In the genomic region with DNA sequence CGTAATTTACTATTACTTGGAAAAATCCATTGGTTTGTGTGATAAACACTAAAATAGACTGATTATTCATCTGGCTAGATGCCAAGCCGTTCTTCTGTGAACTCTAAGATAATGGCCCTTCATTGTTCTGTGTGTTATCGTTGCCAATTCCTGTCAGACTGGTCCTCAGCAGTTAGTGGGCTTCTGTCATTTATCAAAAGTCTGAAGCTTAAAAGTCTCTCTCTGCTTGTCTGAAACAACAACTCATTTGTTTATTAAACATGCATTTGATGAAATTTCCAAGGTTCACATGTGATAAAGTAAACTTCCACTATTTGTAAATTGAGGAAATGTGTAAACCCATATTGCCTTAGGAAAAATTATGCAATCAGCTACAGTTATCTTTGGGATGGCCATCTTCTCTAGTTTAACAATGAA, we compare ENCODE assay signal across 1 cellular context.
TF ChIP-seq lines count a peak whose summit lies in the region.

No MANE protein-coding gene starts in this region.

TF ChIP-seq in K562, 482 proteins besides CTCF, POLR2A, EP300 and RAD21 (continued from another document and continues in another):
- TF ChIP-seq, protein P1, sequence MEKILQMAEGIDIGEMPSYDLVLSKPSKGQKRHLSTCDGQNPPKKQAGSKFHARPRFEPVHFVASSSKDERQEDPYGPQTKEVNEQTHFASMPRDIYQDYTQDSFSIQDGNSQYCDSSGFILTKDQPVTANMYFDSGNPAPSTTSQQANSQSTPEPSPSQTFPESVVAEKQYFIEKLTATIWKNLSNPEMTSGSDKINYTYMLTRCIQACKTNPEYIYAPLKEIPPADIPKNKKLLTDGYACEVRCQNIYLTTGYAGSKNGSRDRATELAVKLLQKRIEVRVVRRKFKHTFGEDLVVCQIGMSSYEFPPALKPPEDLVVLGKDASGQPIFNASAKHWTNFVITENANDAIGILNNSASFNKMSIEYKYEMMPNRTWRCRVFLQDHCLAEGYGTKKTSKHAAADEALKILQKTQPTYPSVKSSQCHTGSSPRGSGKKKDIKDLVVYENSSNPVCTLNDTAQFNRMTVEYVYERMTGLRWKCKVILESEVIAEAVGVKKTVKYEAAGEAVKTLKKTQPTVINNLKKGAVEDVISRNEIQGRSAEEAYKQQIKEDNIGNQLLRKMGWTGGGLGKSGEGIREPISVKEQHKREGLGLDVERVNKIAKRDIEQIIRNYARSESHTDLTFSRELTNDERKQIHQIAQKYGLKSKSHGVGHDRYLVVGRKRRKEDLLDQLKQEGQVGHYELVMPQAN (IDR thresholded peaks at IDR 0.05; ENCODE audit: borderline replicate concordance), result no peak
- TF ChIP-seq, protein P2, sequence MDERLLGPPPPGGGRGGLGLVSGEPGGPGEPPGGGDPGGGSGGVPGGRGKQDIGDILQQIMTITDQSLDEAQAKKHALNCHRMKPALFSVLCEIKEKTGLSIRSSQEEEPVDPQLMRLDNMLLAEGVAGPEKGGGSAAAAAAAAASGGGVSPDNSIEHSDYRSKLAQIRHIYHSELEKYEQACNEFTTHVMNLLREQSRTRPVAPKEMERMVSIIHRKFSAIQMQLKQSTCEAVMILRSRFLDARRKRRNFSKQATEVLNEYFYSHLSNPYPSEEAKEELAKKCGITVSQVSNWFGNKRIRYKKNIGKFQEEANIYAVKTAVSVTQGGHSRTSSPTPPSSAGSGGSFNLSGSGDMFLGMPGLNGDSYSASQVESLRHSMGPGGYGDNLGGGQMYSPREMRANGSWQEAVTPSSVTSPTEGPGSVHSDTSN (CRISPR knock-in tag; IDR thresholded peaks at IDR 0.05; ENCODE audit: low read depth), result no peak
- TF ChIP-seq, protein P2 (tag; conservative IDR thresholded peaks at IDR 0.05; ENCODE audit: low read depth), result peak; percentile 93
- TF ChIP-seq ZNF644 (tag; IDR thresholded peaks at IDR 0.05; ENCODE audit: low read depth) (0 out of 2 replicates have a peak, but pooled peaks have one; percentile 35), KDM1A (IDR thresholded peaks at IDR 0.05) (peak; percentile 89 to 92), NFIC (IDR thresholded peaks at IDR 0.05) (peak; percentile 99), RFX5 (IDR thresholded peaks at IDR 0.05; ENCODE audit: low read depth, low read length) (no peak), CBFA2T3 (IDR thresholded peaks at IDR 0.05) (peak; percentile 96), COPS2 (conservative IDR thresholded peaks at IDR 0.05) (no peak), CEBPG (CRISPR knock-in tag; IDR thresholded peaks at IDR 0.05) (no peak), CEBPG (tag; conservative IDR thresholded peaks at IDR 0.05 in 1 of 2, IDR thresholded peaks at IDR 0.05 in 1 of 2) (peak; percentile 64 to 78), ZNF143 (CRISPR knock-in tag; IDR thresholded peaks at IDR 0.05) (no peak), FOXA3 (CRISPR knock-in tag; conservative IDR thresholded peaks at IDR 0.05 in 1 of 2, IDR thresholded peaks at IDR 0.05 in 1 of 2) (no peak), SMARCA4 (IDR thresholded peaks at IDR 0.05) (peak; percentile 91), RBM39 (optimal IDR thresholded peaks at IDR 0.05; ENCODE audit: low read depth, low read length) (no peak), ARID2 (IDR thresholded peaks at IDR 0.05) (no peak), SMAD4 (CRISPR knock-in tag; conservative IDR thresholded peaks at IDR 0.05) (peak; percentile 62; the same call in 1 of the 2 replicates), KHSRP (IDR thresholded peaks at IDR 0.05) (no peak), NBN (IDR thresholded peaks at IDR 0.05; ENCODE audit: low read depth) (peak; percentile 40; the same call in 1 of the 2 replicates), SMARCB1 (IDR thresholded peaks at IDR 0.05; ENCODE audit: insufficient read length, low read depth) (no peak), NCOA2 (IDR thresholded peaks at IDR 0.05; ENCODE audit: partially characterized antibody in 2 of 2) (no peak), TCFL5 (CRISPR knock-in tag; conservative IDR thresholded peaks at IDR 0.05) (no peak), NR1H2 (CRISPR knock-in tag; IDR thresholded peaks at IDR 0.05) (no peak), GATAD2B (IDR thresholded peaks at IDR 0.05; ENCODE audit: borderline replicate concordance) (peak; percentile 48; the same call in 1 of the 2 replicates), CAMTA2 (CRISPR knock-in tag; conservative IDR thresholded peaks at IDR 0.05) (no peak), HOXB6 (CRISPR knock-in tag; IDR thresholded peaks at IDR 0.05; ENCODE audit: borderline replicate concordance) (no peak), NCOA4 (IDR thresholded peaks at IDR 0.05; ENCODE audit: partially characterized antibody) (no peak), KLF13 (tag; IDR thresholded peaks at IDR 0.05; ENCODE audit: borderline replicate concordance, low read depth) (no peak)
- TF ChIP-seq, protein P3, sequence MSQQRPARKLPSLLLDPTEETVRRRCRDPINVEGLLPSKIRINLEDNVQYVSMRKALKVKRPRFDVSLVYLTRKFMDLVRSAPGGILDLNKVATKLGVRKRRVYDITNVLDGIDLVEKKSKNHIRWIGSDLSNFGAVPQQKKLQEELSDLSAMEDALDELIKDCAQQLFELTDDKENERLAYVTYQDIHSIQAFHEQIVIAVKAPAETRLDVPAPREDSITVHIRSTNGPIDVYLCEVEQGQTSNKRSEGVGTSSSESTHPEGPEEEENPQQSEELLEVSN (IDR thresholded peaks at IDR 0.05; ENCODE audit: borderline replicate concordance in 1 of 2, extremely low read depth in 1 of 2, insufficient read depth in 1 of 2, insufficient read length in 1 of 2, low read depth in 1 of 2, low read length in 1 of 2, poor library complexity in 1 of 2, severe bottlenecking in 1 of 2), result no peak
- TF ChIP-seq, protein P4, sequence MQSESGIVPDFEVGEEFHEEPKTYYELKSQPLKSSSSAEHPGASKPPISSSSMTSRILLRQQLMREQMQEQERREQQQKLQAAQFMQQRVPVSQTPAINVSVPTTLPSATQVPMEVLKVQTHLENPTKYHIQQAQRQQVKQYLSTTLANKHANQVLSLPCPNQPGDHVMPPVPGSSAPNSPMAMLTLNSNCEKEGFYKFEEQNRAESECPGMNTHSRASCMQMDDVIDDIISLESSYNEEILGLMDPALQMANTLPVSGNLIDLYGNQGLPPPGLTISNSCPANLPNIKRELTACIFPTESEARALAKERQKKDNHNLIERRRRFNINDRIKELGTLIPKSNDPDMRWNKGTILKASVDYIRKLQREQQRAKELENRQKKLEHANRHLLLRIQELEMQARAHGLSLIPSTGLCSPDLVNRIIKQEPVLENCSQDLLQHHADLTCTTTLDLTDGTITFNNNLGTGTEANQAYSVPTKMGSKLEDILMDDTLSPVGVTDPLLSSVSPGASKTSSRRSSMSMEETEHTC (IDR thresholded peaks at IDR 0.05), result no peak
- TF ChIP-seq, protein P5, sequence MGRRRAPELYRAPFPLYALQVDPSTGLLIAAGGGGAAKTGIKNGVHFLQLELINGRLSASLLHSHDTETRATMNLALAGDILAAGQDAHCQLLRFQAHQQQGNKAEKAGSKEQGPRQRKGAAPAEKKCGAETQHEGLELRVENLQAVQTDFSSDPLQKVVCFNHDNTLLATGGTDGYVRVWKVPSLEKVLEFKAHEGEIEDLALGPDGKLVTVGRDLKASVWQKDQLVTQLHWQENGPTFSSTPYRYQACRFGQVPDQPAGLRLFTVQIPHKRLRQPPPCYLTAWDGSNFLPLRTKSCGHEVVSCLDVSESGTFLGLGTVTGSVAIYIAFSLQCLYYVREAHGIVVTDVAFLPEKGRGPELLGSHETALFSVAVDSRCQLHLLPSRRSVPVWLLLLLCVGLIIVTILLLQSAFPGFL (CRISPR knock-in tag; IDR thresholded peaks at IDR 0.05), result no peak
- TF ChIP-seq, protein P6, sequence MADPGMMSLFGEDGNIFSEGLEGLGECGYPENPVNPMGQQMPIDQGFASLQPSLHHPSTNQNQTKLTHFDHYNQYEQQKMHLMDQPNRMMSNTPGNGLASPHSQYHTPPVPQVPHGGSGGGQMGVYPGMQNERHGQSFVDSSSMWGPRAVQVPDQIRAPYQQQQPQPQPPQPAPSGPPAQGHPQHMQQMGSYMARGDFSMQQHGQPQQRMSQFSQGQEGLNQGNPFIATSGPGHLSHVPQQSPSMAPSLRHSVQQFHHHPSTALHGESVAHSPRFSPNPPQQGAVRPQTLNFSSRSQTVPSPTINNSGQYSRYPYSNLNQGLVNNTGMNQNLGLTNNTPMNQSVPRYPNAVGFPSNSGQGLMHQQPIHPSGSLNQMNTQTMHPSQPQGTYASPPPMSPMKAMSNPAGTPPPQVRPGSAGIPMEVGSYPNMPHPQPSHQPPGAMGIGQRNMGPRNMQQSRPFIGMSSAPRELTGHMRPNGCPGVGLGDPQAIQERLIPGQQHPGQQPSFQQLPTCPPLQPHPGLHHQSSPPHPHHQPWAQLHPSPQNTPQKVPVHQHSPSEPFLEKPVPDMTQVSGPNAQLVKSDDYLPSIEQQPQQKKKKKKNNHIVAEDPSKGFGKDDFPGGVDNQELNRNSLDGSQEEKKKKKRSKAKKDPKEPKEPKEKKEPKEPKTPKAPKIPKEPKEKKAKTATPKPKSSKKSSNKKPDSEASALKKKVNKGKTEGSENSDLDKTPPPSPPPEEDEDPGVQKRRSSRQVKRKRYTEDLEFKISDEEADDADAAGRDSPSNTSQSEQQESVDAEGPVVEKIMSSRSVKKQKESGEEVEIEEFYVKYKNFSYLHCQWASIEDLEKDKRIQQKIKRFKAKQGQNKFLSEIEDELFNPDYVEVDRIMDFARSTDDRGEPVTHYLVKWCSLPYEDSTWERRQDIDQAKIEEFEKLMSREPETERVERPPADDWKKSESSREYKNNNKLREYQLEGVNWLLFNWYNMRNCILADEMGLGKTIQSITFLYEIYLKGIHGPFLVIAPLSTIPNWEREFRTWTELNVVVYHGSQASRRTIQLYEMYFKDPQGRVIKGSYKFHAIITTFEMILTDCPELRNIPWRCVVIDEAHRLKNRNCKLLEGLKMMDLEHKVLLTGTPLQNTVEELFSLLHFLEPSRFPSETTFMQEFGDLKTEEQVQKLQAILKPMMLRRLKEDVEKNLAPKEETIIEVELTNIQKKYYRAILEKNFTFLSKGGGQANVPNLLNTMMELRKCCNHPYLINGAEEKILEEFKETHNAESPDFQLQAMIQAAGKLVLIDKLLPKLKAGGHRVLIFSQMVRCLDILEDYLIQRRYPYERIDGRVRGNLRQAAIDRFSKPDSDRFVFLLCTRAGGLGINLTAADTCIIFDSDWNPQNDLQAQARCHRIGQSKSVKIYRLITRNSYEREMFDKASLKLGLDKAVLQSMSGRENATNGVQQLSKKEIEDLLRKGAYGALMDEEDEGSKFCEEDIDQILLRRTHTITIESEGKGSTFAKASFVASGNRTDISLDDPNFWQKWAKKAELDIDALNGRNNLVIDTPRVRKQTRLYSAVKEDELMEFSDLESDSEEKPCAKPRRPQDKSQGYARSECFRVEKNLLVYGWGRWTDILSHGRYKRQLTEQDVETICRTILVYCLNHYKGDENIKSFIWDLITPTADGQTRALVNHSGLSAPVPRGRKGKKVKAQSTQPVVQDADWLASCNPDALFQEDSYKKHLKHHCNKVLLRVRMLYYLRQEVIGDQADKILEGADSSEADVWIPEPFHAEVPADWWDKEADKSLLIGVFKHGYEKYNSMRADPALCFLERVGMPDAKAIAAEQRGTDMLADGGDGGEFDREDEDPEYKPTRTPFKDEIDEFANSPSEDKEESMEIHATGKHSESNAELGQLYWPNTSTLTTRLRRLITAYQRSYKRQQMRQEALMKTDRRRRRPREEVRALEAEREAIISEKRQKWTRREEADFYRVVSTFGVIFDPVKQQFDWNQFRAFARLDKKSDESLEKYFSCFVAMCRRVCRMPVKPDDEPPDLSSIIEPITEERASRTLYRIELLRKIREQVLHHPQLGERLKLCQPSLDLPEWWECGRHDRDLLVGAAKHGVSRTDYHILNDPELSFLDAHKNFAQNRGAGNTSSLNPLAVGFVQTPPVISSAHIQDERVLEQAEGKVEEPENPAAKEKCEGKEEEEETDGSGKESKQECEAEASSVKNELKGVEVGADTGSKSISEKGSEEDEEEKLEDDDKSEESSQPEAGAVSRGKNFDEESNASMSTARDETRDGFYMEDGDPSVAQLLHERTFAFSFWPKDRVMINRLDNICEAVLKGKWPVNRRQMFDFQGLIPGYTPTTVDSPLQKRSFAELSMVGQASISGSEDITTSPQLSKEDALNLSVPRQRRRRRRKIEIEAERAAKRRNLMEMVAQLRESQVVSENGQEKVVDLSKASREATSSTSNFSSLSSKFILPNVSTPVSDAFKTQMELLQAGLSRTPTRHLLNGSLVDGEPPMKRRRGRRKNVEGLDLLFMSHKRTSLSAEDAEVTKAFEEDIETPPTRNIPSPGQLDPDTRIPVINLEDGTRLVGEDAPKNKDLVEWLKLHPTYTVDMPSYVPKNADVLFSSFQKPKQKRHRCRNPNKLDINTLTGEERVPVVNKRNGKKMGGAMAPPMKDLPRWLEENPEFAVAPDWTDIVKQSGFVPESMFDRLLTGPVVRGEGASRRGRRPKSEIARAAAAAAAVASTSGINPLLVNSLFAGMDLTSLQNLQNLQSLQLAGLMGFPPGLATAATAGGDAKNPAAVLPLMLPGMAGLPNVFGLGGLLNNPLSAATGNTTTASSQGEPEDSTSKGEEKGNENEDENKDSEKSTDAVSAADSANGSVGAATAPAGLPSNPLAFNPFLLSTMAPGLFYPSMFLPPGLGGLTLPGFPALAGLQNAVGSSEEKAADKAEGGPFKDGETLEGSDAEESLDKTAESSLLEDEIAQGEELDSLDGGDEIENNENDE (IDR thresholded peaks at IDR 0.05; ENCODE audit: low read depth, low read length), result no peak
- TF ChIP-seq, protein P7, sequence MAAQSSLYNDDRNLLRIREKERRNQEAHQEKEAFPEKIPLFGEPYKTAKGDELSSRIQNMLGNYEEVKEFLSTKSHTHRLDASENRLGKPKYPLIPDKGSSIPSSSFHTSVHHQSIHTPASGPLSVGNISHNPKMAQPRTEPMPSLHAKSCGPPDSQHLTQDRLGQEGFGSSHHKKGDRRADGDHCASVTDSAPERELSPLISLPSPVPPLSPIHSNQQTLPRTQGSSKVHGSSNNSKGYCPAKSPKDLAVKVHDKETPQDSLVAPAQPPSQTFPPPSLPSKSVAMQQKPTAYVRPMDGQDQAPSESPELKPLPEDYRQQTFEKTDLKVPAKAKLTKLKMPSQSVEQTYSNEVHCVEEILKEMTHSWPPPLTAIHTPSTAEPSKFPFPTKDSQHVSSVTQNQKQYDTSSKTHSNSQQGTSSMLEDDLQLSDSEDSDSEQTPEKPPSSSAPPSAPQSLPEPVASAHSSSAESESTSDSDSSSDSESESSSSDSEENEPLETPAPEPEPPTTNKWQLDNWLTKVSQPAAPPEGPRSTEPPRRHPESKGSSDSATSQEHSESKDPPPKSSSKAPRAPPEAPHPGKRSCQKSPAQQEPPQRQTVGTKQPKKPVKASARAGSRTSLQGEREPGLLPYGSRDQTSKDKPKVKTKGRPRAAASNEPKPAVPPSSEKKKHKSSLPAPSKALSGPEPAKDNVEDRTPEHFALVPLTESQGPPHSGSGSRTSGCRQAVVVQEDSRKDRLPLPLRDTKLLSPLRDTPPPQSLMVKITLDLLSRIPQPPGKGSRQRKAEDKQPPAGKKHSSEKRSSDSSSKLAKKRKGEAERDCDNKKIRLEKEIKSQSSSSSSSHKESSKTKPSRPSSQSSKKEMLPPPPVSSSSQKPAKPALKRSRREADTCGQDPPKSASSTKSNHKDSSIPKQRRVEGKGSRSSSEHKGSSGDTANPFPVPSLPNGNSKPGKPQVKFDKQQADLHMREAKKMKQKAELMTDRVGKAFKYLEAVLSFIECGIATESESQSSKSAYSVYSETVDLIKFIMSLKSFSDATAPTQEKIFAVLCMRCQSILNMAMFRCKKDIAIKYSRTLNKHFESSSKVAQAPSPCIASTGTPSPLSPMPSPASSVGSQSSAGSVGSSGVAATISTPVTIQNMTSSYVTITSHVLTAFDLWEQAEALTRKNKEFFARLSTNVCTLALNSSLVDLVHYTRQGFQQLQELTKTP (IDR thresholded peaks at IDR 0.05; ENCODE audit: low read depth in 1 of 2, partially characterized antibody in 2 of 2), result peak in 1 of 2 experiments; percentile 30
